In the genomic region with DNA sequence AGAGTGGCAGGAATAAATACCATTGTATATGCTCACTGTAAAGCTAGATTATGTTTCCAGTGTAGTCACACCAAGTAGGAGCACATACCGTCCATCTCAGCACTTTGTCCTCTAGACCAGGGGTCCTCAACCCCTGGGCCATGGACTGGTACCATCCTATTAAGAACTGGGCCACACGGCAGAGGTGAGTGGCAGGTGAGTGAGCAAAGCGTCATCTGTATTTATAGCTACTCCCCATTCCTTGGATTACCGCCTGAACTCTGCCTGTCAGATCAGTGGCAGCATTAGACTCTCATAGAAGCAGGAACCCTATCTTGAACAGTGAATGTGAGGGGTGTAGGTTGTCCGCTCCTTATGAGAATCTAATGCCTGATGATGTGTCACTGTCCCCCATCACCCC, we compare ENCODE assay signal across 23 cellular contexts.
"Had no signal": no experiment of that assay in that cellular context is flagged by ENCODE, and none has a peak within 500 bp of the region (broad histone marks: within the 10 kb centered on the region; RNA-seq: fewer than 3 reads in every experiment).

No MANE protein-coding gene starts in this region.

- H3K27me3 ChIP-seq: MG63, SJCRH30 had no signal

- H3K9me3 ChIP-seq: MG63, SJCRH30 had no signal

- ATAC-seq: HepG2, SK-N-SH treated with all-trans-retinoic acid at 6 μM for 48 hours had no signal

- DNase-seq: IMR-90, Karpas-422, KG1, MG63, NCI-H1092, NCI-H1105 treated with DMSO at 0.1 percent for 48 hours, NCI-H1417 treated with DMSO at 0.1 percent for 48 hours, NCI-H187, NCI-H2029, NCI-H2081 treated with DMSO at 0.1 percent for 48 hours, NCI-H2171, NCI-H226, NCI-H446, NCI-H510A, NCI-H524 treated with DMSO at 0.1 percent for 48 hours, NCI-H69, NCI-H774, RPMI8226, SHP77 treated with DMSO at 0.1 percent for 48 hours, SJCRH30 had no signal

- FAIRE-seq: HepG2, RCC 7860 had no signal

- H3K36me3 ChIP-seq: MG63, SJCRH30 had no signal

- H3K4me1 ChIP-seq: SJCRH30 had no signal

- H3K27ac ChIP-seq: SJCRH30 had no signal

- H3K4me3 ChIP-seq: MG63, SJCRH30 had no signal
